In the genomic region with DNA sequence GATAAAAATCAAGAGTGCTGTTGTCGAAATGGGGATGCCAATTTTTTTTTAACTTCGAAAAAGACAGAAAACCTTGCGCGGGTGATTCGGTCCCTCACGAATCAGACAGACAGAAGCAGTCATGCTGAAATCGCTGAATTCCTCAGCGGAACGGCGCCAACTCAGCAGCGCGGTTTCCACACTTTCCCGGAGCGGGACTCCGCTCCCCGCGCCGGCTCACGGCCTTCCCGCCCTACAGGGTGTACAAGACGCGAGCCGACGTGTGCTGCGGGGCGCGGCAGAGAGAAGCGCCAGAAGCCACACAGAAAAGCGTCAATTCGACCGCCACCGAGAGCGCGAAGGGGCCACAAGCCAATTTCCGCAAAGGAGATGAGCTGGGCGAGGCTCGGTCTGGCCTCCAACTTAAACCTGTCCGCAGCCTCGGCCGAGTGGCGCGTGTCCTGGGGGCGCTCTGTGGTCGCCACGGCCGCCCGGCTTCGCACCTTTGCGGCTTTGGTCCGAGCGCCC, we compare ENCODE assay signal across 8 cellular contexts. TPM values are rescaled to one million over a fixed set of nuclear protein-coding genes. Genes with fewer than 3 reads are reported as not detected.
DNase-seq lines count a peak whose midpoint lies in the region; ATAC-seq and TF ChIP-seq lines count a peak whose summit lies in the region.

No MANE protein-coding gene starts in this region.

- H3K4me1 Mint-ChIP-seq in type B pancreatic cell (ENCODE audit: unreplicated experiment): no peaks in the 10 kb centered on the region

- intact Hi-C loops in mucosa of descending colon (cut with DNase I, micrococcal nuclease): no loop called here

- no peaks in the 10 kb centered on the region for H3K4me1 ChIP-seq in mucosa of descending colon (ENCODE audit: low read depth)

- no peaks in the 10 kb centered on the region for H3K9me3 Mint-ChIP-seq in type B pancreatic cell

- H3K4me3 Mint-ChIP-seq in type B pancreatic cell: peak overlapping the region; percentile 67

- H3K27me3 Mint-ChIP-seq in type B pancreatic cell: peaks cover 43% of the 10 kb centered on the region

- H3K4me3 ChIP-seq in AG04449 (ENCODE audit: low read depth, low read length): peak overlapping the region; percentile 39
- peak overlapping the region; percentile 32 for H3K4me3 ChIP-seq in astrocyte of the cerebellum (ENCODE audit: low read depth, low read length)
- H3K4me3 ChIP-seq in mucosa of descending colon: no peak overlapping the region

- TF ChIP-seq CTCF in AG04449 (IDR thresholded peaks at IDR 0.05; ENCODE audit: insufficient read depth, low read length, missing control alignments): no peak
- TF ChIP-seq CTCF in astrocyte of the cerebellum (IDR thresholded peaks at IDR 0.05; ENCODE audit: low read depth, low read length, missing control alignments): no peak
- TF ChIP-seq CTCF in mucosa of descending colon (IDR thresholded peaks at IDR 0.05): no peak
- no peak for TF ChIP-seq CTCF in type B pancreatic cell (conservative IDR thresholded peaks at IDR 0.05)

- no peaks in the 10 kb centered on the region for H3K36me3 ChIP-seq in mucosa of descending colon (ENCODE audit: low read depth)

- no peaks in the 10 kb centered on the region for H3K9me3 ChIP-seq in mucosa of descending colon

- CTCF ChIA-PET in AG04449 (lab: Yijun Ruan, JAX): no interaction called here

- ATAC-seq in GM19043 (IDR thresholded peaks at IDR 0.05; ENCODE audit: low read depth, unreplicated experiment): peak; percentile 6
- peak; percentile 31 for ATAC-seq in mucosa of descending colon

- H3K36me3 Mint-ChIP-seq in type B pancreatic cell: no peaks in the 10 kb centered on the region

- no peak overlapping the region for H3K27ac Mint-ChIP-seq in type B pancreatic cell

- POLR2A ChIA-PET in AG04449 (lab: Yijun Ruan, JAX): no interaction called here

- in situ Hi-C loops in KBM-7 (cut with MboI; ENCODE audit: low pct_unique_long_range_greater_than_20kb, low sequenced_read_pairs): no loop called here
- in situ Hi-C loops in astrocyte of the cerebellum (cut with HindIII; ENCODE audit: low sequenced_read_pairs): no loop called here

- DNase-seq in AG04449 (ENCODE audit: low read depth, low spot score): no peak
- DNase-seq in KBM-7: peak; percentile 72
- DNase-seq in astrocyte of the cerebellum (ENCODE audit: low read depth): no peak
- peak; percentile 14 to 41 (median 36) for DNase-seq in mucosa of descending colon
- DNase-seq in type B pancreatic cell (ENCODE audit: extremely low spot score, unreplicated experiment): no peak
- DNase-seq in MV-4-11 (lab: John Stamatoyannopoulos, UW): no peak
- no peak for DNase-seq in NOMO-1 (lab: John Stamatoyannopoulos, UW; ENCODE audit: unreplicated experiment in 2 of 2)

RNA-seq across cellular contexts. Expression of a gene that starts 1.3 kb away (rescaled TPM):
- total RNA-seq in mucosa of descending colon: 1 to 10 TPM; 1.0 to 6.8 (median 1.7) TPM
- 1.1 and 1.9 TPM in 2 replicates for total RNA-seq in type B pancreatic cell (ENCODE audit: low replicate concordance)

Comparison
In these comparisons a context has a peak if more than half of its experiments do, and no peak if none do; other contexts are left out.
1. DNase-seq: peak in KBM-7 (single experiment) and mucosa of descending colon (3 of 3); none in AG04449 (single experiment), astrocyte of the cerebellum (single experiment), type B pancreatic cell (single experiment), MV-4-11 (single experiment) and NOMO-1 (0 of 2).